In genomic region chr14:92105845-92106094, GRCh38 we compare ENCODE assay signal across 1 cellular context.
TF ChIP-seq lines count a peak whose summit lies in the region.

No MANE protein-coding gene starts in this region.

TF ChIP-seq in A549, 52 proteins besides CTCF, POLR2A, EP300 and RAD21 (continued from another document):
- TF ChIP-seq, protein P1, sequence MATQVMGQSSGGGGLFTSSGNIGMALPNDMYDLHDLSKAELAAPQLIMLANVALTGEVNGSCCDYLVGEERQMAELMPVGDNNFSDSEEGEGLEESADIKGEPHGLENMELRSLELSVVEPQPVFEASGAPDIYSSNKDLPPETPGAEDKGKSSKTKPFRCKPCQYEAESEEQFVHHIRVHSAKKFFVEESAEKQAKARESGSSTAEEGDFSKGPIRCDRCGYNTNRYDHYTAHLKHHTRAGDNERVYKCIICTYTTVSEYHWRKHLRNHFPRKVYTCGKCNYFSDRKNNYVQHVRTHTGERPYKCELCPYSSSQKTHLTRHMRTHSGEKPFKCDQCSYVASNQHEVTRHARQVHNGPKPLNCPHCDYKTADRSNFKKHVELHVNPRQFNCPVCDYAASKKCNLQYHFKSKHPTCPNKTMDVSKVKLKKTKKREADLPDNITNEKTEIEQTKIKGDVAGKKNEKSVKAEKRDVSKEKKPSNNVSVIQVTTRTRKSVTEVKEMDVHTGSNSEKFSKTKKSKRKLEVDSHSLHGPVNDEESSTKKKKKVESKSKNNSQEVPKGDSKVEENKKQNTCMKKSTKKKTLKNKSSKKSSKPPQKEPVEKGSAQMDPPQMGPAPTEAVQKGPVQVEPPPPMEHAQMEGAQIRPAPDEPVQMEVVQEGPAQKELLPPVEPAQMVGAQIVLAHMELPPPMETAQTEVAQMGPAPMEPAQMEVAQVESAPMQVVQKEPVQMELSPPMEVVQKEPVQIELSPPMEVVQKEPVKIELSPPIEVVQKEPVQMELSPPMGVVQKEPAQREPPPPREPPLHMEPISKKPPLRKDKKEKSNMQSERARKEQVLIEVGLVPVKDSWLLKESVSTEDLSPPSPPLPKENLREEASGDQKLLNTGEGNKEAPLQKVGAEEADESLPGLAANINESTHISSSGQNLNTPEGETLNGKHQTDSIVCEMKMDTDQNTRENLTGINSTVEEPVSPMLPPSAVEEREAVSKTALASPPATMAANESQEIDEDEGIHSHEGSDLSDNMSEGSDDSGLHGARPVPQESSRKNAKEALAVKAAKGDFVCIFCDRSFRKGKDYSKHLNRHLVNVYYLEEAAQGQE (IDR thresholded peaks at IDR 0.05) = no peak
